ENCODE assay signal across 11 cellular contexts in the genomic region with DNA sequence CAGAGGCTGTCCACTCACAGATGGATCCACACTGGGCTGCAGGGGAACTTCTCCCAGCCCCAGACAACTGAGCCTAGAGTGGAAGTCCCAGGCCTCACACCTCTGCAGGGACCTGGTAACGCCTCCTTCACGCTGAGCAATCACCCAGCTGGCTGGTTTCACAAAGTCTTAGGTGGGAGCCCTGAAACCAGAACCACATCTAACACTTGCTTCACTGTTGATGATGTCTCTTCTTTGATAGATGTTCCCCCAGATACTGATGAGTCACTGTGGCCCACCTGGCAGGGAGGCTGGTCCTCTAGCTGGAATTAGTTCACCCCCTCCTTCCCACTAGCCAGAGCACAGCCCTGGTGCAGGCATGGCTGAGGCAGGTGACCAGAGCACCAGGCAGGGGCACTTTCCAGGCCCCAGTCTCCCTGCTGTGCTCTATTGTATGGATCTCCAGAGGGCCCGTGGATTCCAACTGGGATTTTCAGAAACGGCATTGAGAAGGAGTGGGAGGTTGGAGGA. TPM values are rescaled to one million over a fixed set of nuclear protein-coding genes. Genes with fewer than 3 reads are reported as not detected.
DNase-seq lines count a peak whose midpoint lies in the region; ATAC-seq lines count a peak whose summit lies in the region.
"Had no signal": no experiment of that assay in that cellular context is flagged by ENCODE, and none has a peak within 500 bp of the region (broad histone marks: within the 10 kb centered on the region; RNA-seq: fewer than 3 reads in every experiment).

No MANE protein-coding gene starts in this region.

- no peaks in the 10 kb centered on the region for H3K36me3 Mint-ChIP-seq in activated naive CD4-positive, alpha-beta T cell treated with anti-CD3 and anti-CD28 coated beads, Interleukin-2, amount 50 U/mL, for 72 hours
- H3K36me3 Mint-ChIP-seq: neural progenitor cell had no signal

- no peak overlapping the region for H3K27ac Mint-ChIP-seq in activated naive CD4-positive, alpha-beta T cell treated with anti-CD3 and anti-CD28 coated beads, Interleukin-2, amount 50 U/mL, for 72 hours
- H3K27ac Mint-ChIP-seq: neural progenitor cell had no signal

- no peaks in the 10 kb centered on the region for H3K9me3 Mint-ChIP-seq in activated naive CD4-positive, alpha-beta T cell treated with anti-CD3 and anti-CD28 coated beads, Interleukin-2, amount 50 U/mL, for 72 hours

- peak; percentile 55 for ATAC-seq in HG03060 (IDR thresholded peaks at IDR 0.05; ENCODE audit: low read depth, unreplicated experiment)
- peak; percentile 92 to 99 for ATAC-seq in activated naive CD4-positive, alpha-beta T cell treated with anti-CD3 and anti-CD28 coated beads, Interleukin-2, amount 50 U/mL, for 72 hours
- peak; percentile 98 for ATAC-seq in stimulated activated naive CD8-positive, alpha-beta T cell treated with anti-CD3 and anti-CD28 coated beads, Interleukin-15, Interleukin-2, amounts not matched to agents 100 U/mL and 50 U/mL, for 24 hours

- peak; percentile 28 for DNase-seq in stimulated activated CD4-positive, alpha-beta T cell treated with anti-CD3 and anti-CD28 coated beads, Interleukin-12 subunit alpha, Interleukin-12 subunit beta, amount 100 ng/mL, for 4 hours
- no peak for DNase-seq in stimulated activated CD4-positive, alpha-beta T cell treated with anti-CD3 and anti-CD28 coated beads, Interleukin-2, amount 100 ng/mL, for 48 hours
- DNase-seq in activated naive CD4-positive, alpha-beta T cell treated with anti-CD3 and anti-CD28 coated beads, Interleukin-2, amount 50 U/mL, for 72 hours (ENCODE audit: low spot score in 2 of 2), result peak in 1 of 2 donors; percentile 43
- DNase-seq in stimulated activated naive CD8-positive, alpha-beta T cell treated with anti-CD3 and anti-CD28 coated beads, Interleukin-15, Interleukin-2, amounts not matched to agents 100 U/mL and 50 U/mL, for 24 hours, result peak; percentile 44
- no peak for DNase-seq in NCI-H524 treated with DMSO at 0.1 percent for 48 hours (lab: John Stamatoyannopoulos, UW)
- no peak for DNase-seq in pons (ENCODE audit: low spot score)
- DNase-seq in SKM-1 (lab: John Stamatoyannopoulos, UW; ENCODE audit: unreplicated experiment), result no peak
- DNase-seq: activated CD4-positive, CD25-positive, alpha-beta regulatory T cell; hypothalamus had no signal

RNA-seq across cellular contexts. Expression of gene MYL3, which starts 33.5 kb away (rescaled TPM):
- not detected for total RNA-seq in activated naive CD4-positive, alpha-beta T cell treated with anti-CD3 and anti-CD28 coated beads, Interleukin-2, amount 50 U/mL, for 72 hours

RNA-seq across cellular contexts. Expression of gene PTH1R, which starts 47.8 kb away (rescaled TPM):
- not detected for total RNA-seq in activated naive CD4-positive, alpha-beta T cell treated with anti-CD3 and anti-CD28 coated beads, Interleukin-2, amount 50 U/mL, for 72 hours

Comparison
In these comparisons a context has a peak if more than half of its experiments do, and no peak if none do; other contexts are left out.
1. DNase-seq: peak in stimulated activated CD4-positive, alpha-beta T cell treated with anti-CD3 and anti-CD28 coated beads, Interleukin-12 subunit alpha, Interleukin-12 subunit beta, amount 100 ng/mL, for 4 hours (single experiment) and stimulated activated naive CD8-positive, alpha-beta T cell treated with anti-CD3 and anti-CD28 coated beads, Interleukin-15, Interleukin-2, amounts not matched to agents 100 U/mL and 50 U/mL, for 24 hours (single experiment); none in stimulated activated CD4-positive, alpha-beta T cell treated with anti-CD3 and anti-CD28 coated beads, Interleukin-2, amount 100 ng/mL, for 48 hours (0 of 2), NCI-H524 treated with DMSO at 0.1 percent for 48 hours (single experiment), pons (single experiment) and SKM-1 (single experiment).
2. Peak in every context shown above with its lines, with median percentiles within 50 percentile points of each other: ATAC-seq.